Comparison of ENCODE assay signal across 16 cellular contexts in the genomic region with DNA sequence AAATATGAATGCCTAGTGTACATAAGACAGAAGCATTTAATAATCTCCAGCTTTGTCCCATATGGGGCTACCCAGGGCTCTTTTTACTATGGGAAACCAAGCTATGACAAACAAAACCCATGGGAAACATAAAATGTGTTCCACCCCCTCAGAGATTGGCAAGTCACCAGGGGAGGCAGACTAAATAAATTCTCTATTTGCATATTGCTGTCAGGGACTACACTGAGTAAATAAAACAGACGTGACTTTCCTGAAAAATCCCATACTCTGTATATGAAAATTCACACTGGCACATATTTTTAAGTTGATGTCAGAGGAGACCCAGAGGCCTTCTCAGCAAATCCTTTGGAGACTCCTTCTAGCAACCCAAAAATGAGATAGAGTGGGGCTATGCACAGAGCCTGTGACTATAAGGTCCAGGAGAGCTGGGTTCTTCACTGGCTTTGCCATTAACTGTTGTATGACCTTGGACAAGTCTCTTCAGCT. TPM values are rescaled to one million over a fixed set of nuclear protein-coding genes. Genes with fewer than 3 reads are reported as not detected.
DNase-seq lines count a peak whose midpoint lies in the region; ATAC-seq and TF ChIP-seq lines count a peak whose summit lies in the region.
"Had no signal": no experiment of that assay in that cellular context is flagged by ENCODE, and none has a peak within 500 bp of the region (broad histone marks: within the 10 kb centered on the region; RNA-seq: fewer than 3 reads in every experiment).

No MANE protein-coding gene starts in this region.

- H3K9me3 ChIP-seq in MG63 = peaks cover 9% of the 10 kb centered on the region
- H3K9me3 ChIP-seq in vagina = no peaks in the 10 kb centered on the region

- peaks cover 13% of the 10 kb centered on the region for H3K9me3 Mint-ChIP-seq in activated T-cell treated with anti-CD3 and anti-CD28 coated beads, Interleukin-2, amount 50 U/mL, for 4 hours

- no peaks in the 10 kb centered on the region for H3K36me3 Mint-ChIP-seq in activated T-cell treated with anti-CD3 and anti-CD28 coated beads, Interleukin-2, amount 50 U/mL, for 4 hours (ENCODE audit: insufficient read depth)
- H3K36me3 Mint-ChIP-seq: neural progenitor cell; stimulated activated memory B cell treated with anti-CD40 and anti-IgM and Interleukin-4, amounts not matched to agents 10 μg/mL and 1 μg/mL and 100 μg/mL, for 72 hours had no signal

- DNase-seq in AG08395 (ENCODE audit: low spot score) (peak; percentile 35), MG63 (peak; percentile 25), epithelial cell of proximal tubule (ENCODE audit: low read depth) (peak; percentile 10), GM10266 (ENCODE audit: extremely low spot score) (no peak), cerebellar nuclear complex (lab: John Stamatoyannopoulos, UW) (no peak), vagina (ENCODE audit: extremely low spot score in 2 of 2) (no peak)
- no peak for DNase-seq in activated T-cell treated with anti-CD3 and anti-CD28 coated beads, Interleukin-2, amount 50 U/mL, for 4 hours
- DNase-seq: AML-193, NCI-H146 had no signal

- H3K27me3 Mint-ChIP-seq in activated T-cell treated with anti-CD3 and anti-CD28 coated beads, Interleukin-2, amount 50 U/mL, for 4 hours (ENCODE audit: low read depth) = peaks cover 17% of the 10 kb centered on the region

- H3K27ac ChIP-seq in vagina = no peak overlapping the region
- H3K27ac ChIP-seq: neural progenitor cell had no signal

- TF ChIP-seq POLR2A in vagina (IDR thresholded peaks at IDR 0.05) = no peak

- no peaks in the 10 kb centered on the region for H3K4me1 Mint-ChIP-seq in activated T-cell treated with anti-CD3 and anti-CD28 coated beads, Interleukin-2, amount 50 U/mL, for 4 hours (ENCODE audit: low read depth)
- H3K4me1 Mint-ChIP-seq: central memory CD8-positive, alpha-beta T cell; neural progenitor cell had no signal

- intact Hi-C loops in vagina (cut with DNase I) = no loop called here

- H3K4me3 Mint-ChIP-seq in activated T-cell treated with anti-CD3 and anti-CD28 coated beads, Interleukin-2, amount 50 U/mL, for 4 hours = no peak overlapping the region
- H3K4me3 Mint-ChIP-seq: central memory CD8-positive, alpha-beta T cell; neural progenitor cell; stimulated activated memory B cell treated with anti-CD40 and anti-IgM and Interleukin-4, amounts not matched to agents 10 μg/mL and 1 μg/mL and 100 μg/mL, for 72 hours had no signal

- no peaks in the 10 kb centered on the region for H3K36me3 ChIP-seq in MG63
- H3K36me3 ChIP-seq in vagina = no peaks in the 10 kb centered on the region
- H3K36me3 ChIP-seq: neural progenitor cell had no signal

- H3K27me3 ChIP-seq in MG63 (no peaks in the 10 kb centered on the region), vagina (no peaks in the 10 kb centered on the region)
- H3K27me3 ChIP-seq: neural progenitor cell had no signal

- no peak overlapping the region for H3K4me3 ChIP-seq in MG63
- no peak overlapping the region for H3K4me3 ChIP-seq in epithelial cell of proximal tubule (ENCODE audit: low read depth, low read length)
- no peak overlapping the region for H3K4me3 ChIP-seq in vagina
- H3K4me3 ChIP-seq: neural progenitor cell had no signal

- ATAC-seq in GM19463 (IDR thresholded peaks at IDR 0.05; ENCODE audit: unreplicated experiment) = peak; percentile 27
- no peak for ATAC-seq in activated T-cell treated with anti-CD3 and anti-CD28 coated beads, Interleukin-2, amount 50 U/mL, for 4 hours
- ATAC-seq: left lobe of liver; stimulated activated memory B cell treated with anti-CD40 and anti-IgM and Interleukin-4, amounts not matched to agents 10 μg/mL and 1 μg/mL and 100 μg/mL, for 72 hours had no signal

- H3K4me1 ChIP-seq in vagina = no peaks in the 10 kb centered on the region
- H3K4me1 ChIP-seq: neural progenitor cell had no signal

- TF ChIP-seq CTCF in epithelial cell of proximal tubule (conservative IDR thresholded peaks at IDR 0.05; ENCODE audit: low read depth, low read length) (no peak), GM10266 (IDR thresholded peaks at IDR 0.05; ENCODE audit: control insufficient read depth, insufficient read depth, low read depth, missing control alignments) (no peak), vagina (IDR thresholded peaks at IDR 0.05) (no peak)

RNA-seq across cellular contexts. Expression of a gene that starts 44.0 kb away (rescaled TPM):
- total RNA-seq in MG63 (2014; rRNA removed; shearing (Covaris generic); ENCODE audit: low replicate concordance) = not detected in 2 replicates
- total RNA-seq in epithelial cell of proximal tubule = not detected in 2 replicates
- not detected for total RNA-seq in activated T-cell treated with anti-CD3 and anti-CD28 coated beads, Interleukin-2, amount 50 U/mL, for 4 hours
- 10.6 TPM for total RNA-seq in vagina
- total RNA-seq: frontal cortex, HT1080, left lobe of liver had no signal

RNA-seq across cellular contexts. Expression of a gene that starts 49.5 kb away (rescaled TPM):
- total RNA-seq in MG63 (2014; rRNA removed; shearing (Covaris generic); ENCODE audit: low replicate concordance) = 0.13 TPM in 1 of 2 replicates, not detected in the other
- 0.22 and 0.63 TPM in 2 replicates for total RNA-seq in epithelial cell of proximal tubule
- 1 to 10 TPM in 1 of 3 donors, under 1 TPM in 2; 0.58 to 1.9 (median 0.60) TPM for total RNA-seq in activated T-cell treated with anti-CD3 and anti-CD28 coated beads, Interleukin-2, amount 50 U/mL, for 4 hours
- total RNA-seq in vagina = 2.5 TPM
- total RNA-seq: HT1080 had no signal

Comparison
In these comparisons a context has a peak if more than half of its experiments do, and no peak if none do; other contexts are left out.
1. DNase-seq: peak in AG08395 (single experiment), MG63 (single experiment) and epithelial cell of proximal tubule (single experiment); none in activated T-cell treated with anti-CD3 and anti-CD28 coated beads, Interleukin-2, amount 50 U/mL, for 4 hours (single experiment), GM10266 (single experiment), cerebellar nuclear complex (0 of 2) and vagina (0 of 2).
2. RNA of a gene that starts 44.0 kb away (total RNA-seq): 10.6 TPM in vagina (single experiment); not detected in MG63, not detected in epithelial cell of proximal tubule and not detected in activated T-cell treated with anti-CD3 and anti-CD28 coated beads, Interleukin-2, amount 50 U/mL, for 4 hours; every median in the first group is over 10 times any median in the second.